Comparison of ENCODE assay signal across 9 cellular contexts in genomic region chr10:48976208-48976607, GRCh38. TPM values are rescaled to one million over a fixed set of nuclear protein-coding genes. Genes with fewer than 3 reads are reported as not detected.
A peak's percentile ranks its signal among the peaks of the same experiment; 100 is the strongest.
DNase-seq lines count a peak whose midpoint lies in the region; ATAC-seq and TF ChIP-seq lines count a peak whose summit lies in the region.
"Had no signal": no experiment of that assay in that cellular context is flagged by ENCODE, and none has a peak within 500 bp of the region (broad histone marks: within the 10 kb centered on the region; RNA-seq: fewer than 3 reads in every experiment).

No MANE protein-coding gene starts in this region.

- TF ChIP-seq CTCF in endothelial cell (IDR thresholded peaks at IDR 0.05; ENCODE audit: unreplicated experiment) (no peak), neural crest cell (conservative IDR thresholded peaks at IDR 0.05) (peak; percentile 20)

- H3K9me3 Mint-ChIP-seq in endothelial cell (ENCODE audit: unreplicated experiment): no peaks in the 10 kb centered on the region
- no peaks in the 10 kb centered on the region for H3K9me3 Mint-ChIP-seq in neural crest cell

- H3K27me3 Mint-ChIP-seq in endothelial cell (ENCODE audit: unreplicated experiment): peaks cover 8% of the 10 kb centered on the region
- peaks cover 22% of the 10 kb centered on the region for H3K27me3 Mint-ChIP-seq in neural crest cell (ENCODE audit: low read depth)

- no peaks in the 10 kb centered on the region for H3K4me1 Mint-ChIP-seq in endothelial cell (ENCODE audit: unreplicated experiment)
- H3K4me1 Mint-ChIP-seq in neural crest cell: peaks cover 2% of the 10 kb centered on the region

- H3K4me3 Mint-ChIP-seq in endothelial cell (ENCODE audit: unreplicated experiment) (no peak overlapping the region), neural crest cell (no peak overlapping the region)

- in situ Hi-C loops in G401 (cut with HindIII; ENCODE audit: low sequenced_read_pairs): no loop called here

- ATAC-seq in HG03442 (IDR thresholded peaks at IDR 0.05; ENCODE audit: unreplicated experiment): no peak
- no peak for ATAC-seq in HG03432 (IDR thresholded peaks at IDR 0.05; ENCODE audit: unreplicated experiment)
- no peak for ATAC-seq in GM19023 (IDR thresholded peaks at IDR 0.05; ENCODE audit: unreplicated experiment)
- ATAC-seq: activated CD4-positive, CD25-positive, alpha-beta regulatory T cell treated with anti-CD3 and anti-CD28 coated beads, Interleukin-2, amount 50 U/mL, for 24 hours had no signal

- H3K27ac Mint-ChIP-seq in endothelial cell (ENCODE audit: unreplicated experiment): no peak overlapping the region
- no peak overlapping the region for H3K27ac Mint-ChIP-seq in neural crest cell (ENCODE audit: unreplicated experiment)

- DNase-seq in G401 (ENCODE audit: low spot score): peak; percentile 23
- DNase-seq in NAMALWA (ENCODE audit: low spot score): peak; percentile 31
- DNase-seq in endothelial cell (ENCODE audit: low spot score): peak; percentile 35
- no peak for DNase-seq in neural crest cell (ENCODE audit: low read depth, low spot score)
- no peak for DNase-seq in NOMO-1 (lab: John Stamatoyannopoulos, UW; ENCODE audit: unreplicated experiment in 2 of 2)

- H3K36me3 Mint-ChIP-seq in endothelial cell (ENCODE audit: low read depth, unreplicated experiment) (no peaks in the 10 kb centered on the region), neural crest cell (ENCODE audit: low read depth) (no peaks in the 10 kb centered on the region)

RNA-seq across cellular contexts. Expression of gene LRRC18, which starts 36.6 kb away (rescaled TPM):
- total RNA-seq in G401 (2014; rRNA removed; shearing (Covaris generic)): not detected in 2 replicates
- total RNA-seq in endothelial cell (ENCODE audit: unreplicated experiment) (not detected), neural crest cell (not detected in 2 replicates)

Comparison
In these comparisons a context has a peak if more than half of its experiments do, and no peak if none do; other contexts are left out.
1. DNase-seq: peak in G401 (single experiment), NAMALWA (single experiment) and endothelial cell (single experiment); none in neural crest cell (single experiment) and NOMO-1 (0 of 2).